15 cellular contexts compared by ENCODE assay signal in genomic region chr22:23437779-23438178, GRCh38.
"Had no signal": no experiment of that assay in that cellular context is flagged by ENCODE, and none has a peak within 500 bp of the region (broad histone marks: within the 10 kb centered on the region; RNA-seq: fewer than 3 reads in every experiment).

No MANE protein-coding gene starts in this region.

- H3K4me3 ChIP-seq: dorsolateral prefrontal cortex, heart left ventricle, mucosa of descending colon, uterus had no signal

- DNase-seq: cortex of kidney; dorsolateral prefrontal cortex; effector CD8-positive, alpha-beta T cell; foreskin melanocyte; heart left ventricle; hippocampal formation; left colon; mucosa of descending colon; naive thymus-derived CD8-positive, alpha-beta T cell; right cardiac atrium; small intestine; stimulated activated CD4-positive, alpha-beta T cell treated with anti-CD3 and anti-CD28 coated beads, Interleukin-12 subunit alpha, Interleukin-12 subunit beta, amount 100 ng/mL, for 4 hours; stimulated activated naive CD4-positive, alpha-beta T cell treated with Interleukin-2 at 50 U/mL for 16 hours; trophoblast cell; uterus had no signal

- H3K27ac ChIP-seq: dorsolateral prefrontal cortex, heart left ventricle, uterus had no signal

- ATAC-seq: heart left ventricle; left colon; mucosa of descending colon; naive thymus-derived CD8-positive, alpha-beta T cell; right cardiac atrium had no signal

- FAIRE-seq: small intestine had no signal
